In the genomic region with DNA sequence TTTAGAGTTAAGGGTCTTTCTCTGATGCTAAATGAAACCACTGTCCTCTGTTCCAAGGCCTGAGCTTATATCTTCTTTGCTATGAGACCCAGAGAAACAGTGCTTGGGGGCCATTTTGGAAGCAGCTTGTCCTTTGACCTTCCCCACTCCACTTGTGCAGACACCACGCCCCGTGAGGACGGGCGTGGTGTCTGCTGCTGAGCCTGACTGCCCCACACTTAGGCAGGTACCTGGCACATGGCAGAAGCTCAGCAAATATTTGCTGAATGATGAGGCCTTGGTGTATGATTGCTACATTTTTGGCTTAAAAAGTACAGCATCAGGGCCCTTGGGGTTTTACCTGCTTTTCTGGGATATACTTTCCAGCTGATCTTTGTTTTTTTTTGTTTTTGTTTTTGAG, we compare ENCODE assay signal across 10 cellular contexts.
DNase-seq lines count a peak whose midpoint lies in the region; ATAC-seq and TF ChIP-seq lines count a peak whose summit lies in the region.
"Had no signal": no experiment of that assay in that cellular context is flagged by ENCODE, and none has a peak within 500 bp of the region (broad histone marks: within the 10 kb centered on the region; RNA-seq: fewer than 3 reads in every experiment).

No MANE protein-coding gene starts in this region.

- H3K36me3 ChIP-seq in tibial artery, result peaks cover 0 to 4% (median 2%) of the 10 kb centered on the region in 3 donors

- peak overlapping the region; percentile 60 for H3K4me3 Mint-ChIP-seq in activated CD8-positive, alpha-beta T cell treated with anti-CD3 and anti-CD28 coated beads, Interleukin-2, amount 10 ng/mL, durations not matched to agents 7 days and 5 days

- peaks cover 0 to 99% (median 60%) of the 10 kb centered on the region in 4 donors for H3K4me1 ChIP-seq in tibial artery

- H3K4me1 Mint-ChIP-seq in activated CD8-positive, alpha-beta T cell treated with anti-CD3 and anti-CD28 coated beads, Interleukin-2, amount 10 ng/mL, durations not matched to agents 7 days and 5 days (ENCODE audit: low read depth), result peaks cover 92% of the 10 kb centered on the region

- POLR2A ChIA-PET in activated CD8-positive, alpha-beta T cell treated with anti-CD3 and anti-CD28 coated beads, Interleukin-2, amount 10 ng/mL, durations not matched to agents 7 days and 5 days (lab: Charles Lee), result interaction anchor here (0.5 to 8.8 kb wide), 6 partner anchors 10 to 73 kb away, joined by 3 to 71 read pairs (median 4); a partner anchor contains a TSS

- no peak for ATAC-seq in activated CD8-positive, alpha-beta T cell treated with anti-CD3 and anti-CD28 coated beads, Interleukin-2, amount 10 ng/mL, durations not matched to agents 7 days and 5 days
- no peak for ATAC-seq in GM19452 (IDR thresholded peaks at IDR 0.05; ENCODE audit: unreplicated experiment)

- TF ChIP-seq CTCF in tibial artery (IDR thresholded peaks at IDR 0.05) (no peak), GM10266 (IDR thresholded peaks at IDR 0.05; ENCODE audit: control insufficient read depth, insufficient read depth, low read depth, missing control alignments) (no peak)

- peak overlapping the region; percentile 88 for H3K27ac Mint-ChIP-seq in activated CD8-positive, alpha-beta T cell treated with anti-CD3 and anti-CD28 coated beads, Interleukin-2, amount 10 ng/mL, durations not matched to agents 7 days and 5 days

- no peaks in the 10 kb centered on the region for H3K27me3 Mint-ChIP-seq in activated CD8-positive, alpha-beta T cell treated with anti-CD3 and anti-CD28 coated beads, Interleukin-2, amount 10 ng/mL, durations not matched to agents 7 days and 5 days (ENCODE audit: low read depth)

- intact Hi-C loops in tibial artery (cut with DNase I; ENCODE audit: low total_unique reads), result no loop called here

- H3K36me3 Mint-ChIP-seq in activated CD8-positive, alpha-beta T cell treated with anti-CD3 and anti-CD28 coated beads, Interleukin-2, amount 10 ng/mL, durations not matched to agents 7 days and 5 days (ENCODE audit: low read depth), result peaks cover 41% of the 10 kb centered on the region

- peak overlapping the region; percentile 84 to 88 for H3K27ac ChIP-seq in tibial artery

- H3K27me3 ChIP-seq in tibial artery, result no peaks in the 10 kb centered on the region
- H3K27me3 ChIP-seq: BE2C had no signal

- CTCF ChIA-PET in activated CD8-positive, alpha-beta T cell treated with anti-CD3 and anti-CD28 coated beads, Interleukin-2, amount 10 ng/mL, durations not matched to agents 7 days and 5 days (lab: Charles Lee), result interaction anchor here (1.2 to 15.4 kb wide), 5 partner anchors 9 to 131 kb away, joined by 5 to 112 read pairs (median 11); no protein-coding TSS in a partner anchor

- H3K9me3 Mint-ChIP-seq in activated CD8-positive, alpha-beta T cell treated with anti-CD3 and anti-CD28 coated beads, Interleukin-2, amount 10 ng/mL, durations not matched to agents 7 days and 5 days (ENCODE audit: insufficient read depth), result no peaks in the 10 kb centered on the region

- peak overlapping the region; percentile 27 to 32 for H3K4me3 ChIP-seq in tibial artery

- no peaks in the 10 kb centered on the region for H3K9me3 ChIP-seq in tibial artery
- H3K9me3 ChIP-seq: BE2C had no signal

- DNase-seq in activated CD4-positive, alpha-beta T cell treated with anti-CD3 and anti-CD28 coated beads, Interleukin-2, amount 50 U/mL, for 1 hour, result peak; percentile 21
- no peak for DNase-seq in activated CD4-positive, alpha-beta T cell treated with anti-CD3 and anti-CD28 coated beads, Interleukin-2, amount 50 U/mL, for 4 hours
- DNase-seq in activated CD8-positive, alpha-beta T cell treated with anti-CD3 and anti-CD28 coated beads, Interleukin-2, amount 10 ng/mL, durations not matched to agents 7 days and 5 days, result no peak
- DNase-seq in kidney tubule cell (ENCODE audit: low spot score) (peak; percentile 62), tibial artery (no peak), GM10266 (ENCODE audit: extremely low spot score) (no peak)
- DNase-seq in central memory CD4-positive, alpha-beta T cell, result no peak
- DNase-seq: BE2C, MV-4-11 had no signal

Comparison
In these comparisons a context has a peak if more than half of its experiments do, and no peak if none do; other contexts are left out.
1. DNase-seq: peak in activated CD4-positive, alpha-beta T cell treated with anti-CD3 and anti-CD28 coated beads, Interleukin-2, amount 50 U/mL, for 1 hour (single experiment) and kidney tubule cell (single experiment); none in activated CD4-positive, alpha-beta T cell treated with anti-CD3 and anti-CD28 coated beads, Interleukin-2, amount 50 U/mL, for 4 hours (0 of 2), activated CD8-positive, alpha-beta T cell treated with anti-CD3 and anti-CD28 coated beads, Interleukin-2, amount 10 ng/mL, durations not matched to agents 7 days and 5 days (single experiment), tibial artery (0 of 2), GM10266 (single experiment) and central memory CD4-positive, alpha-beta T cell (single experiment).